Comparison of ENCODE assay signal across 7 cellular contexts in genomic region chr11:130160460-130161090, GRCh38.
DNase-seq lines count a peak whose midpoint lies in the region; ATAC-seq and TF ChIP-seq lines count a peak whose summit lies in the region.

No MANE protein-coding gene starts in this region.

- no peaks in the 10 kb centered on the region for H3K9me3 ChIP-seq in parathyroid adenoma (ENCODE audit: control insufficient read depth, low read length)

- no peak overlapping the region for H3K9ac ChIP-seq in parathyroid adenoma

- DNase-seq in HL-60 (ENCODE audit: low read depth in 1 of 2, low spot score in 1 of 2), result no peak
- peak; percentile 46 to 67 for DNase-seq in NOMO-1 (lab: John Stamatoyannopoulos, UW; ENCODE audit: unreplicated experiment in 2 of 2)
- DNase-seq in epithelial cell of esophagus (ENCODE audit: low read depth), result no peak
- DNase-seq in stimulated activated CD4-positive, alpha-beta T cell treated with anti-CD3 and anti-CD28 coated beads, Interleukin-15, amount 100 ng/mL, for 24 hours, result no peak
- no peak for DNase-seq in HK-2 (ENCODE audit: unreplicated experiment)

- H3K27ac ChIP-seq in HL-60 (replicated peaks) (no peak overlapping the region), parathyroid adenoma (peak overlapping the region; percentile 57)

- H3K27me3 ChIP-seq in HL-60 (ENCODE audit: insufficient read depth, poor library complexity, severe bottlenecking) (peaks cover 20% of the 10 kb centered on the region), parathyroid adenoma (ENCODE audit: control insufficient read depth, insufficient read depth, low read length) (no peaks in the 10 kb centered on the region)

- no peak overlapping the region for H2AFZ ChIP-seq in parathyroid adenoma

- peak overlapping the region; percentile 82 for H3K4me2 ChIP-seq in parathyroid adenoma (ENCODE audit: low read length)

- H3K36me3 ChIP-seq in parathyroid adenoma (ENCODE audit: control insufficient read depth, insufficient read depth, low read length), result no peaks in the 10 kb centered on the region

- H3K4me1 ChIP-seq in parathyroid adenoma, result peaks cover 9% of the 10 kb centered on the region

- TF ChIP-seq CTCF in HL-60 (IDR thresholded peaks at IDR 0.05; ENCODE audit: insufficient read depth, low read length), result no peak
- no peak for TF ChIP-seq CTCF in epithelial cell of esophagus (IDR thresholded peaks at IDR 0.05; ENCODE audit: insufficient read depth, low read depth, low read length, missing control alignments)
- TF ChIP-seq CTCF in parathyroid adenoma (IDR thresholded peaks at IDR 0.05), result no peak

- H3K79me2 ChIP-seq in parathyroid adenoma, result peaks cover 18% of the 10 kb centered on the region

- no peak for ATAC-seq in GM18867 (IDR thresholded peaks at IDR 0.05; ENCODE audit: unreplicated experiment)

- H3K4me3 ChIP-seq in HL-60 (replicated peaks; ENCODE audit: insufficient read depth, low read length) (peak overlapping the region; percentile 46), epithelial cell of esophagus (ENCODE audit: low read length) (peak overlapping the region; percentile 86), parathyroid adenoma (ENCODE audit: low read depth, low read length) (peak overlapping the region; percentile 66)

Comparison
In these comparisons a context has a peak if more than half of its experiments do, and no peak if none do; other contexts are left out.
1. DNase-seq: peak in NOMO-1 (2 of 2); none in HL-60 (0 of 2), epithelial cell of esophagus (single experiment), stimulated activated CD4-positive, alpha-beta T cell treated with anti-CD3 and anti-CD28 coated beads, Interleukin-15, amount 100 ng/mL, for 24 hours (single experiment) and HK-2 (single experiment).
2. Peak in every context shown above with its lines, with median percentiles within 50 percentile points of each other: H3K4me3 ChIP-seq.